ENCODE assay signal across 8 cellular contexts in the genomic region with DNA sequence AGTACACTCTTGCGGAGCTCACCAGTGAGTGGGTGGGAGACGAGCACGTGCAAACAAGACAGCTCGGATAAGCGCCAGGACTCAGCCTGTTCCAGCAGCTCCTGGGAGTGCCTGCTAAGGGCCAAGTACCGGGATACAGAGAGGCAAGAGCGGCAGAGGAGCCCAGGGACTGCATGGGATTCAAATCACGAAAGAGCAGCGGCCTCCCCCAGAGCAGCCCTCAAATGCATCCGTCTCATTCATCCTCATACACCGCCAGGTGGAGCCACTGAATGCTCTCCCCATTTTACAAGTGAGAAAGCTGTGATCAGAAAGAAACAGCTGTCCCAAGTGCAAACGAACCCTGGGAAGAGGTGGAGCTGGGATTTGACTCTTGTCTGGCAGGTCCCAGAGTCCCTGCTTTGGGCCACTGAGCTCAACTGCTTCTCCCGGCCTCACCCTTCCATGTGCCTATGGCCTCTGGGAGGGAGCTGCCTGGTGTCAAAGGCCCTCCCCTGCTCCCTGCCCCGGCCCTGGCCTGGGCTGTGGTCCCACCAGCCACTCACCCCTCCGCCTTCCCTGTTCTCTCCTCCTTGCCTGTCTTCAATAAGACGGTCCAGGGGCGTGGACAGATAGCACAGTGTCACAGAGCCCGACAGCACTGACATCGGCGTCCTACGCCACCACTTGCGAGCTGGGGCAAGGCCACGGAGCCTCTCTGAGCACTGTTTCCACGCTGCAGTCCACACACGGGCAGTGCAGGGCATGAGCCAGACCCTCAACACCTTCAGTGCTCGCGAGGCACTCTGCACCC.
A peak's percentile ranks its signal among the peaks of the same experiment; 100 is the strongest.
DNase-seq lines count a peak whose midpoint lies in the region; ATAC-seq and TF ChIP-seq lines count a peak whose summit lies in the region.

No MANE protein-coding gene starts in this region.

- no peak overlapping the region for H3K4me3 ChIP-seq in LNCaP clone FGC (ENCODE audit: low read depth, low read length)
- H3K4me3 ChIP-seq in SK-N-SH (ENCODE audit: low read depth in 2 of 2, low read length in 1 of 2): no peak overlapping the region
- H3K4me3 ChIP-seq in ascending aorta: no peak overlapping the region
- peak overlapping the region in 1 of 2 donors; percentile 9 for H3K4me3 ChIP-seq in right atrium auricular region
- no peak overlapping the region for H3K4me3 ChIP-seq in retinal pigment epithelial cell (ENCODE audit: low read length)

- H3K9me2 ChIP-seq in SK-N-SH: no peaks in the 10 kb centered on the region

- WGBS in SK-N-SH (ENCODE audit: low lambda C conversion rate): 80% methylated on average over 25 of the region's 27 CpGs

- H3K4me1 ChIP-seq in SK-N-SH (ENCODE audit: control insufficient read depth in 1 of 2, insufficient read depth in 2 of 2, low read depth in 1 of 2, low read length in 1 of 2) (peaks cover 5 to 32% of the 10 kb centered on the region in 2 experiments; a peak in 2 of 4 replicates), ascending aorta (peaks cover 3 to 4% of the 10 kb centered on the region in 2 donors), right atrium auricular region (peaks cover 0 to 45% of the 10 kb centered on the region in 2 donors)

- peak; percentile 57 for TF ChIP-seq RAD21 in SK-N-SH (IDR thresholded peaks at IDR 0.05; ENCODE audit: low read length)

- no peak overlapping the region for H3K4me2 ChIP-seq in SK-N-SH

- intact Hi-C loops in ascending aorta (cut with DNase I): no loop called here

- H3K79me2 ChIP-seq in SK-N-SH (ENCODE audit: insufficient read depth): no peaks in the 10 kb centered on the region

- no peaks in the 10 kb centered on the region for H3K27me3 ChIP-seq in SK-N-SH (ENCODE audit: insufficient read depth)
- H3K27me3 ChIP-seq in ascending aorta: no peaks in the 10 kb centered on the region
- no peaks in the 10 kb centered on the region for H3K27me3 ChIP-seq in right atrium auricular region

- CTCF ChIA-PET in SK-N-SH (lab: Yijun Ruan, JAX): interaction anchor here (0.6 to 6.3 kb wide), 44 partner anchors 11 to 326 kb away, joined by 3 to 101 read pairs (median 4); a partner anchor contains a TSS

- no peaks in the 10 kb centered on the region for H3F3A ChIP-seq in SK-N-SH (replicated peaks; ENCODE audit: insufficient read depth)

- no peak for TF ChIP-seq EP300 in SK-N-SH (IDR thresholded peaks at IDR 0.05; ENCODE audit: borderline replicate concordance in 1 of 2, low read depth in 1 of 2, low read length in 1 of 2)

- no peaks in the 10 kb centered on the region for H3K36me3 ChIP-seq in SK-N-SH (replicated peaks in 1 of 2; ENCODE audit: control insufficient read depth in 1 of 2, insufficient read depth in 2 of 2, low read length in 1 of 2)
- H3K36me3 ChIP-seq in ascending aorta: no peaks in the 10 kb centered on the region
- H3K36me3 ChIP-seq in right atrium auricular region: no peaks in the 10 kb centered on the region

- H3K9ac ChIP-seq in SK-N-SH: no peak overlapping the region

- no peaks in the 10 kb centered on the region for H4K20me1 ChIP-seq in SK-N-SH (ENCODE audit: insufficient read depth)

- DNase-seq in ELF-1 (ENCODE audit: low read depth, low spot score) (peak; percentile 91), LNCaP clone FGC (ENCODE audit: low read depth) (peak; percentile 65), SK-N-SH (peak; percentile 79), ascending aorta (ENCODE audit: low spot score in 2 of 2) (peak in 1 of 2 donors; percentile 78), right atrium auricular region (ENCODE audit: low spot score) (peak; percentile 87), retinal pigment epithelial cell (ENCODE audit: low read depth) (no peak)
- DNase-seq in NK-92 treated with Interleukin-12 subunit alpha and Interleukin-12 subunit beta, amount 100 ng/mL, for 24 hours (lab: John Stamatoyannopoulos, UW): no peak

- H3K27ac ChIP-seq in SK-N-SH (ENCODE audit: low read depth in 2 of 2, low read length in 1 of 2) (peak overlapping the region in 1 of 2 experiments; percentile 28; a peak in 1 of 4 replicates), ascending aorta (no peak overlapping the region), right atrium auricular region (peak overlapping the region; percentile 54 to 69)

- POLR2A ChIA-PET in SK-N-SH (lab: Yijun Ruan, JAX): interaction anchor here (0.8 to 2.0 kb wide), 4 partner anchors 29 to 273 kb away, joined by 3 to 11 read pairs (median 4); a partner anchor contains a TSS

- H3K9me3 ChIP-seq in SK-N-SH (no peaks in the 10 kb centered on the region), ascending aorta (no peaks in the 10 kb centered on the region), right atrium auricular region (no peaks in the 10 kb centered on the region)

- H2AFZ ChIP-seq in SK-N-SH (ENCODE audit: low read depth): no peak overlapping the region

- no peak for ATAC-seq in HG03432 (IDR thresholded peaks at IDR 0.05; ENCODE audit: unreplicated experiment)

- TF ChIP-seq CTCF in LNCaP clone FGC (IDR thresholded peaks at IDR 0.05; ENCODE audit: control insufficient read depth, extremely low read depth, insufficient read depth) (peak; percentile 68), SK-N-SH (IDR thresholded peaks at IDR 0.05) (peak; percentile 73), ascending aorta (IDR thresholded peaks at IDR 0.05) (peak; percentile 31 to 63 (median 51)), right atrium auricular region (IDR thresholded peaks at IDR 0.05) (peak; percentile 30 to 77), retinal pigment epithelial cell (conservative IDR thresholded peaks at IDR 0.05; ENCODE audit: low read depth, low read length) (peak; percentile 82)

TF ChIP-seq in SK-N-SH, 30 proteins besides CTCF, POLR2A, EP300 and RAD21:
- TF ChIP-seq SMC3 (IDR thresholded peaks at IDR 0.05; ENCODE audit: low read depth, low read length): peak; percentile 49
- TF ChIP-seq, protein P1, sequence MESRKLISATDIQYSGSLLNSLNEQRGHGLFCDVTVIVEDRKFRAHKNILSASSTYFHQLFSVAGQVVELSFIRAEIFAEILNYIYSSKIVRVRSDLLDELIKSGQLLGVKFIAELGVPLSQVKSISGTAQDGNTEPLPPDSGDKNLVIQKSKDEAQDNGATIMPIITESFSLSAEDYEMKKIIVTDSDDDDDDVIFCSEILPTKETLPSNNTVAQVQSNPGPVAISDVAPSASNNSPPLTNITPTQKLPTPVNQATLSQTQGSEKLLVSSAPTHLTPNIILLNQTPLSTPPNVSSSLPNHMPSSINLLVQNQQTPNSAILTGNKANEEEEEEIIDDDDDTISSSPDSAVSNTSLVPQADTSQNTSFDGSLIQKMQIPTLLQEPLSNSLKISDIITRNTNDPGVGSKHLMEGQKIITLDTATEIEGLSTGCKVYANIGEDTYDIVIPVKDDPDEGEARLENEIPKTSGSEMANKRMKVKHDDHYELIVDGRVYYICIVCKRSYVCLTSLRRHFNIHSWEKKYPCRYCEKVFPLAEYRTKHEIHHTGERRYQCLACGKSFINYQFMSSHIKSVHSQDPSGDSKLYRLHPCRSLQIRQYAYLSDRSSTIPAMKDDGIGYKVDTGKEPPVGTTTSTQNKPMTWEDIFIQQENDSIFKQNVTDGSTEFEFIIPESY (IDR thresholded peaks at IDR 0.05; ENCODE audit: borderline replicate concordance, low read depth): no peak

Comparison
In these comparisons a context has a peak if more than half of its experiments do, and no peak if none do; other contexts are left out.
1. DNase-seq: peak in ELF-1 (single experiment), LNCaP clone FGC (single experiment), SK-N-SH (single experiment) and right atrium auricular region (single experiment); none in retinal pigment epithelial cell (single experiment) and NK-92 treated with Interleukin-12 subunit alpha and Interleukin-12 subunit beta, amount 100 ng/mL, for 24 hours (single experiment).
2. H3K27ac ChIP-seq: peak in right atrium auricular region (2 of 2); none in ascending aorta (0 of 2).
3. Peak in every context shown above with its lines, with median percentiles within 50 percentile points of each other: CTCF ChIP-seq.